ENCODE assay signal across 18 cellular contexts in the genomic region with DNA sequence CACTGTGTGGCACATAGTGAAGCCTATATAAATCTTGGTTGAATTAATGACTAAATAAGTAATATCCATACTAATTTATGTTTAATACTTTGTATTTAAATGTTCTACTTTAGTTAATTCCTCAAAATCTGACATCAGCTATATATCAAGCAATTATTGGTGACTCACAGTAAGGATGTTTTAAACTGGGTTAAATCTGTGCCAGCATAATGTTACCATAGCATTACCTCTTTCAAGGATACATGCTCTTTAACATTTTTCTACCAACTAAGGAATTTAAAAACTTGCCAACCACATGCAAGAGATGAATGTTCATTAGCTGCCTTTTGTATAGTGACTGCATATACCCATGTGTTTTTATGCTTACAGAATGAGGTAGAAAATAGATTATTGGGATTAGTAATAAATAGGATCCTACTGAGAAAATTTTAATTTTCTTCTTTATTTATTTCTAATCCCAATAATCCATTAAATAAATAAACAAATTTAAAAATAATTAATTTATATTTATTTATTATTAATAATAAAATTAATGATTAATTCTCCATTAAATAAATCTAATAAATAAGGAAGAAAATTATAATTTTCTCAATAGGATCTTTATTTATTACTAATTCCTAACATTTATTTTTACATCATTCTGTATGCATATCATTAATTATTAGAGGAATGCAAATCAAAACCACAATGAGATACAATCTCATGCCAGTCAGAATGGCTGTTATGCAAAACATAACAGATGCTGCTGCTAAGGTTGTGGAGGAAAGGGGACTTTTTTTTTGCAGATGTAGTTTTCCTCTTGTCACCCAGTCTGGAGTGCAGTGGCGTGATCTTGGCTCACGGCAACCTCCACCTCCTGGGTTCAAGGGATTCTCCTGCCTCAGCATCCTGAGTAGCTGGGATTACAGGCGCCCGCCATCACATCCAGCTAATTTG.
"Had no signal": no experiment of that assay in that cellular context is flagged by ENCODE, and none has a peak within 500 bp of the region (broad histone marks: within the 10 kb centered on the region; RNA-seq: fewer than 3 reads in every experiment).

No MANE protein-coding gene starts in this region.

- H3K27ac ChIP-seq: cardiac muscle cell, dorsolateral prefrontal cortex, lower lobe of right lung, right lobe of liver, transverse colon, vagina, VCaP had no signal

- DNase-seq: activated CD4-positive, alpha-beta memory T cell treated with anti-CD3 and anti-CD28 coated beads, Interleukin-2, amount 10 ng/mL, durations not matched to agents 7 days and 5 days; activated CD4-positive, alpha-beta T cell treated with anti-CD3 and anti-CD28 coated beads for 36 hours; activated naive CD4-positive, alpha-beta T cell treated with anti-CD3 and anti-CD28 coated beads, Interleukin-2, amount 10 ng/mL, durations not matched to agents 7 days and 5 days; activated T-cell treated with anti-CD3 and anti-CD28 coated beads, Interleukin-2, amount 50 U/mL, for 24 hours; dorsolateral prefrontal cortex; left colon; lower lobe of right lung; occipital lobe; right lobe of liver; stimulated activated CD4-positive, alpha-beta T cell treated with anti-CD3 and anti-CD28 coated beads, Interleukin-4, amount 100 ng/mL, for 4 hours; stimulated activated CD8-positive, alpha-beta memory T cell treated with anti-CD3 and anti-CD28 coated beads, Interleukin-4, amount 100 ng/mL, for 48 hours; stimulated activated naive CD4-positive, alpha-beta T cell treated with Interleukin-2 at 50 U/mL for 16 hours; T-helper 9 cell; transverse colon had no signal

- H3K4me3 ChIP-seq: cardiac muscle cell, dorsolateral prefrontal cortex, lower lobe of right lung, right lobe of liver, smooth muscle cell, transverse colon, vagina had no signal

- H3K4me1 ChIP-seq: lower lobe of right lung, right lobe of liver, transverse colon, vagina had no signal

- H3K4me2 ChIP-seq: smooth muscle cell had no signal

- H3K27me3 ChIP-seq: cardiac muscle cell, dorsolateral prefrontal cortex, right lobe of liver, transverse colon, vagina had no signal

- H3K36me3 ChIP-seq: cardiac muscle cell, lower lobe of right lung, right lobe of liver, transverse colon, vagina had no signal

- H3K9me3 ChIP-seq: lower lobe of right lung, right lobe of liver, transverse colon, vagina had no signal

- ATAC-seq: activated CD4-positive, alpha-beta T cell treated with anti-CD3 and anti-CD28 coated beads for 36 hours; left colon; lower lobe of right lung; right lobe of liver had no signal
